ENCODE assay signal across 1 cellular context in genomic region chr9:126398403-126399058, GRCh38.
A peak's percentile ranks its signal among the peaks of the same experiment; 100 is the strongest.
TF ChIP-seq lines count a peak whose summit lies in the region.

No MANE protein-coding gene starts in this region.

TF ChIP-seq in GM12878, 131 proteins besides CTCF, POLR2A, EP300 and RAD21 (continued from another document):
- no peak for TF ChIP-seq IRF5 (IDR thresholded peaks at IDR 0.05; ENCODE audit: borderline replicate concordance)
- 0 out of 2 replicates have a peak, but pooled peaks have one; percentile 32 for TF ChIP-seq RFX5 (IDR thresholded peaks at IDR 0.05; ENCODE audit: low read depth, low read length)
- peak; percentile 73; the same call in 1 of the 2 replicates for TF ChIP-seq SMARCA5 (IDR thresholded peaks at IDR 0.05)
- TF ChIP-seq DPF2 (IDR thresholded peaks at IDR 0.05) = no peak
- no peak for TF ChIP-seq ATF3 (IDR thresholded peaks at IDR 0.05; ENCODE audit: borderline replicate concordance, extremely low read depth, low read depth, low read length)
- TF ChIP-seq SMC3 (IDR thresholded peaks at IDR 0.05; ENCODE audit: borderline replicate concordance, low read length) = peak; percentile 75
- TF ChIP-seq PBX3 (IDR thresholded peaks at IDR 0.05; ENCODE audit: insufficient replicate concordance, low read depth, low read length) = no peak
- TF ChIP-seq BHLHE40 (IDR thresholded peaks at IDR 0.05; ENCODE audit: borderline replicate concordance in 1 of 2, low read depth in 2 of 2, low read length in 1 of 2) = peak in 1 of 2 experiments; percentile 47; a peak in 1 of 4 replicates
- TF ChIP-seq SMAD1 (IDR thresholded peaks at IDR 0.05; ENCODE audit: low read depth, partially characterized antibody) = no peak
- peak; percentile 63; the same call in 1 of the 2 replicates for TF ChIP-seq YY1 (IDR thresholded peaks at IDR 0.05; ENCODE audit: low read depth, low read length)
- TF ChIP-seq CHD4 (IDR thresholded peaks at IDR 0.05) = no peak
- no peak for TF ChIP-seq SREBF2 (IDR thresholded peaks at IDR 0.05; ENCODE audit: low read length)
- no peak for TF ChIP-seq LARP7 (IDR thresholded peaks at IDR 0.05)
- no peak for TF ChIP-seq GATAD2B (conservative IDR thresholded peaks at IDR 0.05; ENCODE audit: low read depth)
- TF ChIP-seq RCOR1 (conservative IDR thresholded peaks at IDR 0.05; ENCODE audit: low read depth, low read length) = no peak
- no peak for TF ChIP-seq CBX3 (IDR thresholded peaks at IDR 0.05; ENCODE audit: borderline replicate concordance, low read depth)
- peak in 1 of 2 experiments; percentile 19; a peak in 1 of 4 replicates for TF ChIP-seq IKZF2 (IDR thresholded peaks at IDR 0.05)
- no peak for TF ChIP-seq ZNF384 (IDR thresholded peaks at IDR 0.05; ENCODE audit: borderline replicate concordance, low read depth, low read length)
TF ChIP-seq in GM12878: peak in this region for 11.
